1 cellular context compared by ENCODE assay signal in genomic region chr19:1856698-1857603, GRCh38.
TF ChIP-seq lines count a peak whose summit lies in the region.

No MANE protein-coding gene starts in this region.

TF ChIP-seq in K562, 482 proteins besides CTCF, POLR2A, EP300 and RAD21 (continued from another document and continues in another):
- TF ChIP-seq, protein P1, sequence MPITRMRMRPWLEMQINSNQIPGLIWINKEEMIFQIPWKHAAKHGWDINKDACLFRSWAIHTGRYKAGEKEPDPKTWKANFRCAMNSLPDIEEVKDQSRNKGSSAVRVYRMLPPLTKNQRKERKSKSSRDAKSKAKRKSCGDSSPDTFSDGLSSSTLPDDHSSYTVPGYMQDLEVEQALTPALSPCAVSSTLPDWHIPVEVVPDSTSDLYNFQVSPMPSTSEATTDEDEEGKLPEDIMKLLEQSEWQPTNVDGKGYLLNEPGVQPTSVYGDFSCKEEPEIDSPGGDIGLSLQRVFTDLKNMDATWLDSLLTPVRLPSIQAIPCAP (CRISPR knock-in tag; IDR thresholded peaks at IDR 0.05; ENCODE audit: borderline replicate concordance): no peak
- TF ChIP-seq, protein P2, sequence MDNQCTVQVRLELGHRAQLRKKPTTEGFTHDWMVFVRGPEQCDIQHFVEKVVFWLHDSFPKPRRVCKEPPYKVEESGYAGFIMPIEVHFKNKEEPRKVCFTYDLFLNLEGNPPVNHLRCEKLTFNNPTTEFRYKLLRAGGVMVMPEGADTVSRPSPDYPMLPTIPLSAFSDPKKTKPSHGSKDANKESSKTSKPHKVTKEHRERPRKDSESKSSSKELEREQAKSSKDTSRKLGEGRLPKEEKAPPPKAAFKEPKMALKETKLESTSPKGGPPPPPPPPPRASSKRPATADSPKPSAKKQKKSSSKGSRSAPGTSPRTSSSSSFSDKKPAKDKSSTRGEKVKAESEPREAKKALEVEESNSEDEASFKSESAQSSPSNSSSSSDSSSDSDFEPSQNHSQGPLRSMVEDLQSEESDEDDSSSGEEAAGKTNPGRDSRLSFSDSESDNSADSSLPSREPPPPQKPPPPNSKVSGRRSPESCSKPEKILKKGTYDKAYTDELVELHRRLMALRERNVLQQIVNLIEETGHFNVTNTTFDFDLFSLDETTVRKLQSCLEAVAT (IDR thresholded peaks at IDR 0.05): 0 out of 4 replicates have a peak, but pooled peaks of 1 of the 2 experiments have one; percentile 14
- TF ChIP-seq ZNF146 (CRISPR knock-in tag; IDR thresholded peaks at IDR 0.05; ENCODE audit: unreplicated experiment) (no peak), PTBP1 (IDR thresholded peaks at IDR 0.05; ENCODE audit: low read depth, low read length) (no peak), SRSF3 (IDR thresholded peaks at IDR 0.05; ENCODE audit: insufficient read depth, low read length) (no peak), RBM34 (IDR thresholded peaks at IDR 0.05; ENCODE audit: borderline replicate concordance, insufficient read depth, low read length) (no peak), NR3C1 (CRISPR knock-in tag; IDR thresholded peaks at IDR 0.05) (0 out of 2 replicates have a peak, but pooled peaks have one; percentile 48), PHB2 (IDR thresholded peaks at IDR 0.05; ENCODE audit: low read depth) (no peak; the same call in 1 of the 2 replicates), ZNF561 (CRISPR knock-in tag; conservative IDR thresholded peaks at IDR 0.05) (no peak), ARID4B (CRISPR knock-in tag; IDR thresholded peaks at IDR 0.05) (peak; percentile 4; the same call in 1 of the 2 replicates), CBFA2T2 (conservative IDR thresholded peaks at IDR 0.05) (no peak), ZNF134 (CRISPR knock-in tag; conservative IDR thresholded peaks at IDR 0.05) (no peak), ATF6 (CRISPR knock-in tag; IDR thresholded peaks at IDR 0.05) (peak; percentile 74; the same call in 1 of the 2 replicates), ZNF133 (CRISPR knock-in tag; IDR thresholded peaks at IDR 0.05) (no peak), NFIC (IDR thresholded peaks at IDR 0.05) (peak; percentile 24), GABPA (tag; conservative IDR thresholded peaks at IDR 0.05; ENCODE audit: low read depth) (peak; percentile 56; the same call in 1 of the 2 replicates), MLX (CRISPR knock-in tag; conservative IDR thresholded peaks at IDR 0.05) (no peak), CREB3 (tag; conservative IDR thresholded peaks at IDR 0.05; ENCODE audit: low read depth) (no peak), C11orf30 (IDR thresholded peaks at IDR 0.05; ENCODE audit: low read depth) (no peak), SRSF1 (IDR thresholded peaks at IDR 0.05; ENCODE audit: low read depth, low read length) (no peak), GABPB2 (CRISPR knock-in tag; conservative IDR thresholded peaks at IDR 0.05) (no peak), ZNF431 (CRISPR knock-in tag; IDR thresholded peaks at IDR 0.05) (no peak), TRIM24 (IDR thresholded peaks at IDR 0.05) (no peak), ZZZ3 (IDR thresholded peaks at IDR 0.05) (no peak), MCM2 (IDR thresholded peaks at IDR 0.05; ENCODE audit: low read depth) (no peak), NUFIP1 (IDR thresholded peaks at IDR 0.05; ENCODE audit: partially characterized antibody) (no peak), ZNF507 (tag; conservative IDR thresholded peaks at IDR 0.05) (no peak), RBM25 (IDR thresholded peaks at IDR 0.05; ENCODE audit: low read depth, low read length, severe bottlenecking) (no peak), XRCC4 (IDR thresholded peaks at IDR 0.05; ENCODE audit: extremely low read depth, insufficient read depth, insufficient read length) (no peak), SREBF2 (CRISPR knock-in tag; IDR thresholded peaks at IDR 0.05) (no peak), ZNF57 (CRISPR knock-in tag; IDR thresholded peaks at IDR 0.05) (no peak), TFAM (CRISPR knock-in tag; conservative IDR thresholded peaks at IDR 0.05) (no peak), U2AF1 (optimal IDR thresholded peaks at IDR 0.05; ENCODE audit: low read depth, low read length) (no peak), FOXJ3 (CRISPR knock-in tag; IDR thresholded peaks at IDR 0.05) (no peak), AFF1 (IDR thresholded peaks at IDR 0.05; ENCODE audit: low read depth in 1 of 2, partially characterized antibody in 2 of 2) (no peak), CHD2 (IDR thresholded peaks at IDR 0.05; ENCODE audit: low read depth, low read length) (no peak), HDAC6 (IDR thresholded peaks at IDR 0.05; ENCODE audit: low read depth, low read length) (no peak), HNRNPL (IDR thresholded peaks at IDR 0.05; ENCODE audit: low read depth, low read length) (peak; percentile 94), SMARCA4 (IDR thresholded peaks at IDR 0.05) (no peak), ZNF699 (CRISPR knock-in tag; IDR thresholded peaks at IDR 0.05; ENCODE audit: insufficient replicate concordance) (no peak), ZNF655 (CRISPR knock-in tag; IDR thresholded peaks at IDR 0.05) (no peak), ZNF79 (CRISPR knock-in tag; IDR thresholded peaks at IDR 0.05; ENCODE audit: low read depth) (no peak), RHOXF2B (CRISPR knock-in tag; conservative IDR thresholded peaks at IDR 0.05) (no peak)
- TF ChIP-seq, protein P3, sequence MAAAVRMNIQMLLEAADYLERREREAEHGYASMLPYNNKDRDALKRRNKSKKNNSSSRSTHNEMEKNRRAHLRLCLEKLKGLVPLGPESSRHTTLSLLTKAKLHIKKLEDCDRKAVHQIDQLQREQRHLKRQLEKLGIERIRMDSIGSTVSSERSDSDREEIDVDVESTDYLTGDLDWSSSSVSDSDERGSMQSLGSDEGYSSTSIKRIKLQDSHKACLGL (CRISPR knock-in tag; IDR thresholded peaks at IDR 0.05; ENCODE audit: borderline replicate concordance, poor library complexity, severe bottlenecking): peak; percentile 72
- TF ChIP-seq, protein P4, sequence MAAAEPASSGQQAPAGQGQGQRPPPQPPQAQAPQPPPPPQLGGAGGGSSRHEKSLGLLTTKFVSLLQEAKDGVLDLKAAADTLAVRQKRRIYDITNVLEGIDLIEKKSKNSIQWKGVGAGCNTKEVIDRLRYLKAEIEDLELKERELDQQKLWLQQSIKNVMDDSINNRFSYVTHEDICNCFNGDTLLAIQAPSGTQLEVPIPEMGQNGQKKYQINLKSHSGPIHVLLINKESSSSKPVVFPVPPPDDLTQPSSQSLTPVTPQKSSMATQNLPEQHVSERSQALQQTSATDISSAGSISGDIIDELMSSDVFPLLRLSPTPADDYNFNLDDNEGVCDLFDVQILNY (CRISPR knock-in tag; IDR thresholded peaks at IDR 0.05): no peak
- TF ChIP-seq, protein P5, sequence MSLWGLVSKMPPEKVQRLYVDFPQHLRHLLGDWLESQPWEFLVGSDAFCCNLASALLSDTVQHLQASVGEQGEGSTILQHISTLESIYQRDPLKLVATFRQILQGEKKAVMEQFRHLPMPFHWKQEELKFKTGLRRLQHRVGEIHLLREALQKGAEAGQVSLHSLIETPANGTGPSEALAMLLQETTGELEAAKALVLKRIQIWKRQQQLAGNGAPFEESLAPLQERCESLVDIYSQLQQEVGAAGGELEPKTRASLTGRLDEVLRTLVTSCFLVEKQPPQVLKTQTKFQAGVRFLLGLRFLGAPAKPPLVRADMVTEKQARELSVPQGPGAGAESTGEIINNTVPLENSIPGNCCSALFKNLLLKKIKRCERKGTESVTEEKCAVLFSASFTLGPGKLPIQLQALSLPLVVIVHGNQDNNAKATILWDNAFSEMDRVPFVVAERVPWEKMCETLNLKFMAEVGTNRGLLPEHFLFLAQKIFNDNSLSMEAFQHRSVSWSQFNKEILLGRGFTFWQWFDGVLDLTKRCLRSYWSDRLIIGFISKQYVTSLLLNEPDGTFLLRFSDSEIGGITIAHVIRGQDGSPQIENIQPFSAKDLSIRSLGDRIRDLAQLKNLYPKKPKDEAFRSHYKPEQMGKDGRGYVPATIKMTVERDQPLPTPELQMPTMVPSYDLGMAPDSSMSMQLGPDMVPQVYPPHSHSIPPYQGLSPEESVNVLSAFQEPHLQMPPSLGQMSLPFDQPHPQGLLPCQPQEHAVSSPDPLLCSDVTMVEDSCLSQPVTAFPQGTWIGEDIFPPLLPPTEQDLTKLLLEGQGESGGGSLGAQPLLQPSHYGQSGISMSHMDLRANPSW (CRISPR knock-in tag; IDR thresholded peaks at IDR 0.05): no peak
